33 cellular contexts compared by ENCODE assay signal in genomic region chr2:3426615-3427014, GRCh38.
"Had no signal": no experiment of that assay in that cellular context is flagged by ENCODE, and none has a peak within 500 bp of the region (broad histone marks: within the 10 kb centered on the region; RNA-seq: fewer than 3 reads in every experiment).

No MANE protein-coding gene starts in this region.

- H3K4me3 ChIP-seq: ascending aorta, cardiac muscle cell had no signal

- H3K27ac ChIP-seq: ascending aorta, cardiac muscle cell, VCaP had no signal

- H3K4me1 ChIP-seq: ascending aorta had no signal

- H3K4me3 Mint-ChIP-seq: activated B cell treated with CpG ODN at 0.5 μM for 24 hours; activated CD4-positive, alpha-beta memory T cell treated with anti-CD3 and anti-CD28 coated beads for 36 hours; activated CD4-positive, alpha-beta T cell treated with anti-CD3 and anti-CD28 coated beads, Interleukin-2, amount 10 ng/mL, durations not matched to agents 24 days and 14 days; activated CD8-positive, alpha-beta T cell treated with anti-CD3 and anti-CD28 coated beads for 36 hours; activated naive CD4-positive, alpha-beta T cell treated with anti-CD3 and anti-CD28 coated beads, Interleukin-2, amount 10 ng/mL, durations not matched to agents 7 days and 5 days; activated naive CD4-positive, alpha-beta T cell treated with anti-CD3 and anti-CD28 coated beads, Interleukin-2, amount 50 U/mL, for 24 hours; activated naive CD8-positive, alpha-beta T cell; activated naive CD8-positive, alpha-beta T cell treated with anti-CD3 and anti-CD28 coated beads, Interleukin-2, amount 10 ng/mL, durations not matched to agents 7 days and 5 days; activated naive CD8-positive, alpha-beta T cell treated with anti-CD3 and anti-CD28 coated beads, Interleukin-2, amount 50 U/mL, for 24 hours; activated T-cell treated with anti-CD3 and anti-CD28 coated beads, Interleukin-2, amount 50 U/mL, for 24 hours; brain; central memory CD8-positive, alpha-beta T cell; T-cell; T-helper 2 cell treated with Interferon-gamma antibody and Interleukin-4, amounts not matched to agents 5 μg/mL and 100 μg/mL, for 36 hours had no signal

- H3K9me3 ChIP-seq: ascending aorta had no signal

- H3K27me3 ChIP-seq: ascending aorta, cardiac muscle cell had no signal

- H3K27ac Mint-ChIP-seq: activated B cell treated with CpG ODN at 0.5 μM for 24 hours; activated CD4-positive, alpha-beta memory T cell treated with anti-CD3 and anti-CD28 coated beads for 36 hours; activated CD8-positive, alpha-beta T cell treated with anti-CD3 and anti-CD28 coated beads for 36 hours; activated naive CD4-positive, alpha-beta T cell treated with anti-CD3 and anti-CD28 coated beads, Interleukin-2, amount 10 ng/mL, durations not matched to agents 7 days and 5 days; activated naive CD4-positive, alpha-beta T cell treated with anti-CD3 and anti-CD28 coated beads, Interleukin-2, amount 50 U/mL, for 24 hours; activated naive CD8-positive, alpha-beta T cell; activated naive CD8-positive, alpha-beta T cell treated with anti-CD3 and anti-CD28 coated beads, Interleukin-2, amount 10 ng/mL, durations not matched to agents 7 days and 5 days; activated T-cell treated with anti-CD3 and anti-CD28 coated beads, Interleukin-2, amount 50 U/mL, for 24 hours; activated T-helper 2 cell treated with anti-CD3 and anti-CD28 coated beads, Interferon-gamma antibody, Interleukin-2, Interleukin-4, amounts not matched to agents 10 μg/mL and 5 μg/mL and 100 μg/mL, durations not matched to agents 14 hours and 24 hours and 36 hours; T-cell; T-helper 2 cell treated with Interferon-gamma antibody and Interleukin-4, amounts not matched to agents 5 μg/mL and 100 μg/mL, for 36 hours had no signal

- H3K9me3 Mint-ChIP-seq: activated B cell treated with CpG ODN at 0.5 μM for 24 hours; activated CD4-positive, alpha-beta memory T cell treated with anti-CD3 and anti-CD28 coated beads for 36 hours; activated CD4-positive, alpha-beta T cell treated with anti-CD3 and anti-CD28 coated beads, Interleukin-2, amount 10 ng/mL, durations not matched to agents 24 days and 14 days; activated CD8-positive, alpha-beta T cell treated with anti-CD3 and anti-CD28 coated beads for 36 hours; activated naive CD4-positive, alpha-beta T cell treated with anti-CD3 and anti-CD28 coated beads, Interleukin-2, amount 10 ng/mL, durations not matched to agents 7 days and 5 days; activated naive CD4-positive, alpha-beta T cell treated with anti-CD3 and anti-CD28 coated beads, Interleukin-2, amount 50 U/mL, for 24 hours; activated naive CD8-positive, alpha-beta T cell treated with anti-CD3 and anti-CD28 coated beads, Interleukin-2, amount 10 ng/mL, durations not matched to agents 7 days and 5 days; activated naive CD8-positive, alpha-beta T cell treated with anti-CD3 and anti-CD28 coated beads, Interleukin-2, amount 50 U/mL, for 24 hours; activated T-cell treated with anti-CD3 and anti-CD28 coated beads, Interleukin-2, amount 50 U/mL, for 24 hours; activated T-helper 2 cell treated with anti-CD3 and anti-CD28 coated beads, Interferon-gamma antibody, Interleukin-2, Interleukin-4, amounts not matched to agents 10 μg/mL and 5 μg/mL and 100 μg/mL, durations not matched to agents 14 hours and 24 hours and 36 hours; brain; central memory CD8-positive, alpha-beta T cell; T-cell; T-helper 2 cell treated with Interferon-gamma antibody and Interleukin-4, amounts not matched to agents 5 μg/mL and 100 μg/mL, for 36 hours had no signal

- ATAC-seq: activated CD8-positive, alpha-beta T cell treated with anti-CD3 and anti-CD28 coated beads for 36 hours; activated naive CD8-positive, alpha-beta T cell treated with anti-CD3 and anti-CD28 coated beads, Interleukin-2, amount 50 U/mL, for 24 hours; T-cell had no signal

- DNase-seq: activated B cell treated with CpG ODN at 0.5 μM for 24 hours; activated CD4-positive, alpha-beta memory T cell treated with anti-CD3 and anti-CD28 coated beads for 36 hours; activated CD4-positive, alpha-beta T cell treated with anti-CD3 and anti-CD28 coated beads for 4 hours; activated CD4-positive, alpha-beta T cell treated with anti-CD3 and anti-CD28 coated beads, Interleukin-2, amount 10 ng/mL, durations not matched to agents 24 days and 14 days; activated CD4-positive, alpha-beta T cell treated with anti-CD3 and anti-CD28 coated beads, Interleukin-2, amount 50 U/mL, for 1 hour; activated CD4-positive, alpha-beta T cell treated with anti-CD3 and anti-CD28 coated beads, Interleukin-2, amount 50 U/mL, for 4 hours; activated CD4-positive, CD25-positive, alpha-beta regulatory T cell treated with anti-CD3 and anti-CD28 coated beads, Interleukin-2, amount 50 U/mL, for 72 hours; activated CD8-positive, alpha-beta memory T cell treated with anti-CD3 and anti-CD28 coated beads, Interleukin-2, amount 50 U/mL, for 4 hours; activated CD8-positive, alpha-beta T cell treated with anti-CD3 and anti-CD28 coated beads for 36 hours; activated effector memory CD4-positive, alpha-beta T cell treated with Interleukin-2 at 50 U/mL for 16 hours; activated gamma-delta T cell; activated naive CD4-positive, alpha-beta T cell treated with anti-CD3 and anti-CD28 coated beads, Interleukin-2, amount 10 ng/mL, durations not matched to agents 7 days and 5 days; activated naive CD4-positive, alpha-beta T cell treated with Interleukin-2 at 50 U/mL for 16 hours; activated naive CD8-positive, alpha-beta T cell treated with anti-CD3 and anti-CD28 coated beads, Interleukin-2, amount 10 ng/mL, durations not matched to agents 7 days and 5 days; activated naive CD8-positive, alpha-beta T cell treated with anti-CD3 and anti-CD28 coated beads, Interleukin-2, amount 50 U/mL, for 24 hours; activated T-cell treated with anti-CD3 and anti-CD28 coated beads, Interleukin-2, amount 50 U/mL, for 24 hours; activated T-cell treated with anti-CD3 and anti-CD28 coated beads, Interleukin-2, amount 50 U/mL, for 48 hours; amygdala; anterior cingulate cortex; caudate nucleus; cerebellar nuclear complex; T-cell; T-helper 2 cell; T-helper 9 cell had no signal

- H3K4me1 Mint-ChIP-seq: activated naive CD4-positive, alpha-beta T cell treated with anti-CD3 and anti-CD28 coated beads, Interleukin-2, amount 10 ng/mL, durations not matched to agents 7 days and 5 days had no signal

- H3K27me3 Mint-ChIP-seq: activated B cell treated with CpG ODN at 0.5 μM for 24 hours; activated CD4-positive, alpha-beta memory T cell treated with anti-CD3 and anti-CD28 coated beads for 36 hours; activated CD4-positive, alpha-beta T cell treated with anti-CD3 and anti-CD28 coated beads, Interleukin-2, amount 10 ng/mL, durations not matched to agents 24 days and 14 days; activated CD8-positive, alpha-beta T cell treated with anti-CD3 and anti-CD28 coated beads for 36 hours; activated naive CD4-positive, alpha-beta T cell treated with anti-CD3 and anti-CD28 coated beads, Interleukin-2, amount 10 ng/mL, durations not matched to agents 7 days and 5 days; activated naive CD4-positive, alpha-beta T cell treated with anti-CD3 and anti-CD28 coated beads, Interleukin-2, amount 50 U/mL, for 24 hours; activated naive CD8-positive, alpha-beta T cell; activated naive CD8-positive, alpha-beta T cell treated with anti-CD3 and anti-CD28 coated beads, Interleukin-2, amount 10 ng/mL, durations not matched to agents 7 days and 5 days; activated naive CD8-positive, alpha-beta T cell treated with anti-CD3 and anti-CD28 coated beads, Interleukin-2, amount 50 U/mL, for 24 hours; activated T-cell treated with anti-CD3 and anti-CD28 coated beads, Interleukin-2, amount 50 U/mL, for 24 hours; brain; central memory CD8-positive, alpha-beta T cell; T-cell had no signal
